19 cellular contexts compared by ENCODE assay signal in the genomic region with DNA sequence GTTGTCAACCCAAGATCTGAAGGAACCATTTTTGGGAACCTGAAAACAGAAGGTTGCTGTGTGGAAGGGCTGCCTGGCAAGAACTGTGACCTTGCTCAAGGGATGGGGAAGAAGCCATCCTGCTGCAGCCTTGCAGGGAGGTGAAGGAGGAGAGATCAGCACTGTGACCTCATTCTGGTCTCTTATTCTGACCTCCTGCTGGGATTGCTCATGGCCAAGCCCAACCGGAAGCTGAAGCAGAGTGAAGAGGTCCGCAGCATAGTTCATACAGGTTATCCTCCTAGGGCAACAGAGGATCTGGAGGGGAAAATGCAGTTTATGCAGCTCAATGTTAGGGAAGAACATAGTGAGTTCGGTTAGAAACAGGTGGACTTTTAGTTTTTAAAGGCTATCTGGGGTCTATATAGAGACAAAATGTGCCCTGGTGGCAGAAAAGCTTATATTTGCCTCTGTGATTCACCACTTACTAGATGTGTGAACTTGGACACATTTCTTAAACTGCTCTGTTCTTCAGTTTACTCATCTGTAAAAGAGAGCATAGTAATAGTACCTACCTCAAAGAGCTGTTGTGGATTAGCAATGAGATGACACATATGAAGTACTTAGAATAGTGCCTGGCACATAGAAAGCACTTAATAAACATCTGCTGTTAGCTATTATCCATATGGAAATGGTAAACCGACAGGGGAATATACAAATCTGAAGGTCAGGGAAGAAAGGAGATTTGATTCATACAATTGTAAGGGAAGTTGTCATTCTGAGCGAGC. TPM values are rescaled to one million over a fixed set of nuclear protein-coding genes. Genes with fewer than 3 reads are reported as not detected.
DNase-seq lines count a peak whose midpoint lies in the region; TF ChIP-seq lines count a peak whose summit lies in the region.
"Had no signal": no experiment of that assay in that cellular context is flagged by ENCODE, and none has a peak within 500 bp of the region (broad histone marks: within the 10 kb centered on the region; RNA-seq: fewer than 3 reads in every experiment).

No MANE protein-coding gene starts in this region.

- H3K27ac Mint-ChIP-seq in osteocyte (ENCODE audit: unreplicated experiment) = no peak overlapping the region
- H3K27ac Mint-ChIP-seq: activated CD4-positive, alpha-beta T cell treated with anti-CD3 and anti-CD28 coated beads, Interleukin-2, amount 10 ng/mL, durations not matched to agents 24 days and 14 days; immature natural killer cell; naive thymus-derived CD4-positive, alpha-beta T cell had no signal

- no peak overlapping the region for H3K4me3 Mint-ChIP-seq in osteocyte (ENCODE audit: unreplicated experiment)
- H3K4me3 Mint-ChIP-seq: activated CD4-positive, alpha-beta T cell treated with anti-CD3 and anti-CD28 coated beads, Interleukin-2, amount 10 ng/mL, durations not matched to agents 24 days and 14 days; immature natural killer cell; naive thymus-derived CD4-positive, alpha-beta T cell had no signal

- no peaks in the 10 kb centered on the region for H3K9me3 Mint-ChIP-seq in osteocyte (ENCODE audit: unreplicated experiment)
- H3K9me3 Mint-ChIP-seq: activated CD4-positive, alpha-beta T cell treated with anti-CD3 and anti-CD28 coated beads, Interleukin-2, amount 10 ng/mL, durations not matched to agents 24 days and 14 days; immature natural killer cell had no signal

- peaks cover 6% of the 10 kb centered on the region for H3K4me1 Mint-ChIP-seq in osteocyte (ENCODE audit: unreplicated experiment)
- H3K4me1 Mint-ChIP-seq: activated CD4-positive, alpha-beta T cell treated with anti-CD3 and anti-CD28 coated beads, Interleukin-2, amount 10 ng/mL, durations not matched to agents 24 days and 14 days; naive thymus-derived CD4-positive, alpha-beta T cell had no signal

- H3K36me3 Mint-ChIP-seq in osteocyte (ENCODE audit: unreplicated experiment) = no peaks in the 10 kb centered on the region
- H3K36me3 Mint-ChIP-seq: immature natural killer cell; naive thymus-derived CD4-positive, alpha-beta T cell had no signal

- TF ChIP-seq CTCF in osteocyte (IDR thresholded peaks at IDR 0.05) = no peak

- no peaks in the 10 kb centered on the region for H3K27me3 Mint-ChIP-seq in osteocyte (ENCODE audit: unreplicated experiment)
- H3K27me3 Mint-ChIP-seq: activated CD4-positive, alpha-beta T cell treated with anti-CD3 and anti-CD28 coated beads, Interleukin-2, amount 10 ng/mL, durations not matched to agents 24 days and 14 days; naive thymus-derived CD4-positive, alpha-beta T cell had no signal

- DNase-seq in EH (ENCODE audit: low read depth) (peak; percentile 53), HT1080 (ENCODE audit: low read depth) (peak; percentile 76), amniotic epithelial cell (ENCODE audit: low read depth) (peak; percentile 11), iPS-NIHi11 (ENCODE audit: low spot score) (peak; percentile 39), hippocampal formation (lab: John Stamatoyannopoulos, UW) (no peak), NCI-H2196 (lab: John Stamatoyannopoulos, UW; ENCODE audit: unreplicated experiment) (no peak), osteocyte (ENCODE audit: extremely low spot score, unreplicated experiment) (no peak), MV-4-11 (lab: John Stamatoyannopoulos, UW) (no peak)
- DNase-seq: activated CD4-positive, alpha-beta T cell treated with anti-CD3 and anti-CD28 coated beads, Interleukin-2, amount 10 ng/mL, durations not matched to agents 24 days and 14 days; colonic mucosa; immature natural killer cell; naive thymus-derived CD4-positive, alpha-beta T cell; NCI-H187 treated with DMSO at 0.1 percent for 48 hours; NCI-H446 treated with DMSO at 0.1 percent for 48 hours; posterior cingulate gyrus; SK-N-SH; small intestine; stimulated activated CD4-positive, alpha-beta T cell treated with anti-CD3 and anti-CD28 coated beads, Interleukin-4, amount 100 ng/mL, for 4 hours; stimulated activated CD8-positive, alpha-beta memory T cell treated with anti-CD3 and anti-CD28 coated beads, Interleukin-4, amount 100 ng/mL, for 48 hours had no signal

RNA-seq across cellular contexts. Expression of gene BNC2, which starts 57.9 kb away (rescaled TPM):
- total RNA-seq in HT1080 (2014; rRNA removed; shearing (Covaris generic)) = 7.4 and 13.5 TPM in 2 replicates
- polyA plus RNA-seq in HT1080 (2015; cell fraction: cytosol; rRNA removed) = 7.5 and 9.3 TPM in 2 replicates
- polyA plus RNA-seq in HT1080 (2015; cell fraction: nucleus; rRNA removed) = 12.6 and 18.3 TPM in 2 replicates
- 66.2 and 66.5 TPM in 2 replicates for total RNA-seq in osteocyte
- total RNA-seq: activated CD4-positive, alpha-beta T cell treated with anti-CD3 and anti-CD28 coated beads, Interleukin-2, amount 10 ng/mL, durations not matched to agents 24 days and 14 days had no signal
- polyA plus RNA-seq: naive thymus-derived CD4-positive, alpha-beta T cell had no signal

Comparison
In these comparisons a context has a peak if more than half of its experiments do, and no peak if none do; other contexts are left out.
1. DNase-seq: peak in EH (single experiment), HT1080 (single experiment), amniotic epithelial cell (single experiment) and iPS-NIHi11 (single experiment); none in hippocampal formation (0 of 2), NCI-H2196 (single experiment), osteocyte (single experiment) and MV-4-11 (single experiment).